8 cellular contexts compared by ENCODE assay signal in genomic region chr6:52399511-52400315, GRCh38. TPM values are rescaled to one million over a fixed set of nuclear protein-coding genes. Genes with fewer than 3 reads are reported as not detected.
A peak's percentile ranks its signal among the peaks of the same experiment; 100 is the strongest.
DNase-seq lines count a peak whose midpoint lies in the region; ATAC-seq and TF ChIP-seq lines count a peak whose summit lies in the region.

No MANE protein-coding gene starts in this region.

- peak overlapping the region; percentile 58 for H3K27ac Mint-ChIP-seq in T-helper 2 cell treated with Interferon-gamma antibody and Interleukin-4, amounts not matched to agents 5 μg/mL and 100 μg/mL, for 36 hours
- no peak overlapping the region for H3K27ac Mint-ChIP-seq in memory B cell

- no peak overlapping the region for H3K4me3 ChIP-seq in dorsolateral prefrontal cortex

- H3K4me3 Mint-ChIP-seq in T-helper 2 cell treated with Interferon-gamma antibody and Interleukin-4, amounts not matched to agents 5 μg/mL and 100 μg/mL, for 36 hours, result no peak overlapping the region
- H3K4me3 Mint-ChIP-seq in memory B cell, result no peak overlapping the region

- no peaks in the 10 kb centered on the region for H3K9me3 Mint-ChIP-seq in T-helper 2 cell treated with Interferon-gamma antibody and Interleukin-4, amounts not matched to agents 5 μg/mL and 100 μg/mL, for 36 hours
- no peaks in the 10 kb centered on the region for H3K9me3 Mint-ChIP-seq in memory B cell

- peaks cover 46% of the 10 kb centered on the region for H3K4me1 Mint-ChIP-seq in T-helper 2 cell treated with Interferon-gamma antibody and Interleukin-4, amounts not matched to agents 5 μg/mL and 100 μg/mL, for 36 hours (ENCODE audit: low read depth)
- H3K4me1 Mint-ChIP-seq in memory B cell, result peaks cover 18% of the 10 kb centered on the region

- no peaks in the 10 kb centered on the region for H3K27me3 Mint-ChIP-seq in T-helper 2 cell treated with Interferon-gamma antibody and Interleukin-4, amounts not matched to agents 5 μg/mL and 100 μg/mL, for 36 hours (ENCODE audit: low read depth)
- no peaks in the 10 kb centered on the region for H3K27me3 Mint-ChIP-seq in memory B cell

- H3K27ac ChIP-seq in dorsolateral prefrontal cortex, result peak overlapping the region in 56 of 59 donors; percentile 8 to 97 (median 65)

- DNase-seq in DMS 273 (lab: John Stamatoyannopoulos, UW; ENCODE audit: unreplicated experiment) (peak; percentile 73), NCI-H1092 (lab: John Stamatoyannopoulos, UW) (peak; percentile 15), dorsolateral prefrontal cortex (peak in 1 of 10 donors; percentile 53), memory B cell (ENCODE audit: low spot score in 2 of 2) (peak; percentile 30 to 37)
- no peak for DNase-seq in T-helper 2 cell treated with Interferon-gamma antibody and Interleukin-4, amounts not matched to agents 5 μg/mL and 100 μg/mL, for 36 hours (ENCODE audit: low spot score)

- peak; percentile 67 to 92 (median 83) for TF ChIP-seq CTCF in dorsolateral prefrontal cortex (IDR thresholded peaks at IDR 0.05 in 54 of 56, conservative IDR thresholded peaks at IDR 0.05 in 2 of 56; ENCODE audit: low read depth in 1 of 56, partially characterized antibody in 56 of 56)

- peaks cover 27% of the 10 kb centered on the region for H3K36me3 Mint-ChIP-seq in T-helper 2 cell treated with Interferon-gamma antibody and Interleukin-4, amounts not matched to agents 5 μg/mL and 100 μg/mL, for 36 hours (ENCODE audit: low read depth)
- peaks cover 9% of the 10 kb centered on the region for H3K36me3 Mint-ChIP-seq in memory B cell

- ATAC-seq in GM19452 (IDR thresholded peaks at IDR 0.05; ENCODE audit: unreplicated experiment) (peak; percentile 59), memory B cell (ENCODE audit: low read depth) (peak; percentile 43), HG02973 (IDR thresholded peaks at IDR 0.05; ENCODE audit: unreplicated experiment) (no peak), GM21737 (IDR thresholded peaks at IDR 0.05; ENCODE audit: unreplicated experiment) (no peak)

- no peaks in the 10 kb centered on the region for H3K27me3 ChIP-seq in dorsolateral prefrontal cortex

- intact Hi-C loops in dorsolateral prefrontal cortex (cut with DNase I), result loop anchor here (2.0 to 5.0 kb wide), 3 partner anchors 37 to 113 kb away; partner anchors contain the start of gene PAQR8 (in 2 of the 2)

RNA-seq across cellular contexts. Expression of gene EFHC1, which starts 20.4 kb away (rescaled TPM):
- total RNA-seq in dorsolateral prefrontal cortex, result 10 to 100 TPM; 18.1 to 39.8 (median 27.3) TPM

RNA-seq across cellular contexts. Expression of gene PAQR8, which starts 37.8 kb away (rescaled TPM):
- total RNA-seq in dorsolateral prefrontal cortex, result 100 to 1,000 TPM in 46 of 120 experiments, 10 to 100 TPM in 74; 40.1 to 180 (median 87.5) TPM

Comparison
In these comparisons a context has a peak if more than half of its experiments do, and no peak if none do; other contexts are left out.
1. ATAC-seq: peak in GM19452 (single experiment) and memory B cell (single experiment); none in HG02973 (single experiment) and GM21737 (single experiment).